ENCODE assay signal across 9 cellular contexts in the genomic region with DNA sequence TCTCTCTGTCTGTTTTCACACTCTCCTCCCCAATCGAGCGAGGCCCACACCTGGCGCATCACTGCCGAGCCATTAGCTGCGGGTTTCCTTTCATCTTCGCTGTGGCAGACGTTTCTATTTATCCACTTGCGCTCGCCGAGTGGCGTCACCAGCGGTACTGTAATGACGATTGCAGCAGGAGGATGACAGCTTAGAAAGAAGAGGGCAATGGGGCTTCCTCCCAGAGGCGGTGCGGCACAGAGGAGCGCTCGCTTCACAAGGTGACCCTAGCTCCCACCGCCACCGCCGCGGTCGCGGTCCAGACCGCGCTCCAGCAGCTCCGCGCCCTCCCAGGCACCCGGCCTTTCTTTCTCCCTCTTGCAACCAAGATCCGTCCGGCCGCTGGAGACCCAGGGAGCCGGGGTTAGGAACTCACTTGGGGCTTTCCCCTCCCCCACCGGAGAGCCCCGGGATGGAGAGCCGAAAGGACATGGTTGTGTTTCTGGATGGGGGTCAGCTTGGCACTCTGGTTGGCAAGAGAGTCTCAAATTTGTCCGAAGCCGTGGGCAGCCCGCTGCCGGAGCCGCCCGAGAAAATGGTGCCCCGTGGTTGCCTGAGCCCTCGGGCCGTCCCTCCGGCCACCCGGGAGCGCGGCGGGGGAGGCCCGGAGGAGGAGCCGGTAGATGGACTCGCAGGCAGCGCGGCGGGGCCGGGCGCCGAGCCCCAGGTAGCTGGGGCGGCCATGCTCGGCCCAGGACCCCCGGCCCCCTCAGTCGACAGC. TPM values are rescaled to one million over a fixed set of nuclear protein-coding genes. Genes with fewer than 3 reads are reported as not detected.
DNase-seq lines count a peak whose midpoint lies in the region; ATAC-seq and TF ChIP-seq lines count a peak whose summit lies in the region.
"Had no signal": no experiment of that assay in that cellular context is flagged by ENCODE, and none has a peak within 500 bp of the region (broad histone marks: within the 10 kb centered on the region; RNA-seq: fewer than 3 reads in every experiment).

A gene (plus strand): TSS at position 223 of the 760 bp plus-strand sequence. CDS start 229 bp downstream, at position 452.

- H3K4me1 Mint-ChIP-seq in activated naive CD4-positive, alpha-beta T cell treated with anti-CD3 and anti-CD28 coated beads for 36 hours (ENCODE audit: low read depth): peaks cover 25% of the 10 kb centered on the region
- peaks cover 58% of the 10 kb centered on the region for H3K4me1 Mint-ChIP-seq in stimulated activated naive CD8-positive, alpha-beta T cell treated with anti-CD3 and anti-CD28 coated beads, Interleukin-15, amount 100 ng/mL, for 72 hours

- H3K9me3 ChIP-seq in RWPE2 (ENCODE audit: severe bottlenecking): no peaks in the 10 kb centered on the region

- no peaks in the 10 kb centered on the region for H3K4me1 ChIP-seq in RWPE2 (ENCODE audit: insufficient read depth, poor library complexity, severe bottlenecking)

- H3K27me3 Mint-ChIP-seq in activated naive CD4-positive, alpha-beta T cell treated with anti-CD3 and anti-CD28 coated beads for 36 hours (ENCODE audit: low read depth): peaks cover 79% of the 10 kb centered on the region
- H3K27me3 Mint-ChIP-seq in stimulated activated naive CD8-positive, alpha-beta T cell treated with anti-CD3 and anti-CD28 coated beads, Interleukin-15, amount 100 ng/mL, for 72 hours: peaks cover 100% of the 10 kb centered on the region

- H3K4me3 ChIP-seq in RWPE2 (ENCODE audit: severe bottlenecking): peak within 1 kb of the TSS; percentile 33
- H3K4me3 ChIP-seq in foreskin fibroblast (ENCODE audit: low read depth in 1 of 2, low read length in 2 of 2): peak within 1 kb of the TSS; percentile 19 to 48

- no peak within 1 kb of the TSS for H3K27ac Mint-ChIP-seq in activated naive CD4-positive, alpha-beta T cell treated with anti-CD3 and anti-CD28 coated beads for 36 hours
- peak within 1 kb of the TSS in 1 of 2 donors; percentile 74 for H3K27ac Mint-ChIP-seq in stimulated activated naive CD8-positive, alpha-beta T cell treated with anti-CD3 and anti-CD28 coated beads, Interleukin-15, amount 100 ng/mL, for 72 hours

- TF ChIP-seq CTCF in RWPE2 (IDR thresholded peaks at IDR 0.05; ENCODE audit: poor library complexity, severe bottlenecking) (no peak), foreskin fibroblast (IDR thresholded peaks at IDR 0.05; ENCODE audit: low read depth, low read length) (no peak)

- peak; percentile 78 for DNase-seq in activated naive CD4-positive, alpha-beta T cell treated with anti-CD3 and anti-CD28 coated beads for 36 hours
- DNase-seq in activated naive CD4-positive, alpha-beta T cell treated with Interleukin-2 at 50 U/mL for 16 hours: no peak
- no peak for DNase-seq in RWPE2 (ENCODE audit: low spot score)
- peak in 1 of 2 donors; percentile 57 for DNase-seq in foreskin fibroblast
- DNase-seq in stimulated activated naive CD8-positive, alpha-beta T cell treated with anti-CD3 and anti-CD28 coated beads, Interleukin-15, amount 100 ng/mL, for 72 hours: peak; percentile 40 to 78
- no peak for DNase-seq in AML-193 (lab: John Stamatoyannopoulos, UW)

- peak within 1 kb of the TSS; percentile 58 for H3K4me3 Mint-ChIP-seq in activated naive CD4-positive, alpha-beta T cell treated with anti-CD3 and anti-CD28 coated beads for 36 hours
- peak within 1 kb of the TSS; percentile 66 to 74 for H3K4me3 Mint-ChIP-seq in stimulated activated naive CD8-positive, alpha-beta T cell treated with anti-CD3 and anti-CD28 coated beads, Interleukin-15, amount 100 ng/mL, for 72 hours

- intact Hi-C loops in activated naive CD4-positive, alpha-beta T cell treated with anti-CD3 and anti-CD28 coated beads for 36 hours (cut with micrococcal nuclease): loop anchor here (5.0 to 10.0 kb wide), 5 partner anchors 70 to 1385 kb away; a partner anchor contains a TSS

- CTCF ChIA-PET in activated naive CD4-positive, alpha-beta T cell treated with anti-CD3 and anti-CD28 coated beads for 36 hours (lab: Charles Lee): interaction anchor here (0.5 to 1.2 kb wide), 5 partner anchors 24 to 58 kb away, joined by 3 to 6 read pairs (median 4); a partner anchor contains a TSS

- ATAC-seq in RWPE2 (ENCODE audit: low read depth) (peak; percentile 28), HG03135 (IDR thresholded peaks at IDR 0.05; ENCODE audit: unreplicated experiment) (no peak), GM21381 (IDR thresholded peaks at IDR 0.05; ENCODE audit: unreplicated experiment) (no peak)
- peak; percentile 67 for ATAC-seq in stimulated activated naive CD8-positive, alpha-beta T cell treated with anti-CD3 and anti-CD28 coated beads, Interleukin-15, amount 100 ng/mL, for 72 hours

- H3K9me3 Mint-ChIP-seq in activated naive CD4-positive, alpha-beta T cell treated with anti-CD3 and anti-CD28 coated beads for 36 hours: no peaks in the 10 kb centered on the region
- no peaks in the 10 kb centered on the region for H3K9me3 Mint-ChIP-seq in stimulated activated naive CD8-positive, alpha-beta T cell treated with anti-CD3 and anti-CD28 coated beads, Interleukin-15, amount 100 ng/mL, for 72 hours
- H3K9me3 Mint-ChIP-seq: activated naive CD4-positive, alpha-beta T cell treated with anti-CD3 and anti-CD28 coated beads, Interleukin-2, amount 50 U/mL, for 72 hours had no signal

- H3K36me3 Mint-ChIP-seq in activated naive CD4-positive, alpha-beta T cell treated with anti-CD3 and anti-CD28 coated beads for 36 hours (ENCODE audit: low read depth): no peaks in the 10 kb centered on the region

- peaks cover 53% of the 10 kb centered on the region for H3K27me3 ChIP-seq in RWPE2 (ENCODE audit: insufficient read depth, poor library complexity, severe bottlenecking)

- H3K27ac ChIP-seq in RWPE2 (ENCODE audit: poor library complexity, severe bottlenecking): no peak within 1 kb of the TSS

- no peaks in the 10 kb centered on the region for H3K36me3 ChIP-seq in RWPE2 (ENCODE audit: low read depth)

RNA-seq across cellular contexts. Expression of the gene that starts here (rescaled TPM):
- total RNA-seq in activated naive CD4-positive, alpha-beta T cell treated with anti-CD3 and anti-CD28 coated beads for 36 hours: not detected
- total RNA-seq: activated naive CD4-positive, alpha-beta T cell treated with anti-CD3 and anti-CD28 coated beads, Interleukin-2, amount 50 U/mL, for 72 hours had no signal

Comparison
In these comparisons a context has a peak if more than half of its experiments do, and no peak if none do; other contexts are left out.
1. Peak in DNase-seq in activated naive CD4-positive, alpha-beta T cell treated with anti-CD3 and anti-CD28 coated beads for 36 hours; RNA of the gene not detected or under 1 TPM.
2. DNase-seq: peak in stimulated activated naive CD8-positive, alpha-beta T cell treated with anti-CD3 and anti-CD28 coated beads, Interleukin-15, amount 100 ng/mL, for 72 hours (2 of 2); none in activated naive CD4-positive, alpha-beta T cell treated with Interleukin-2 at 50 U/mL for 16 hours (single experiment), RWPE2 (single experiment) and AML-193 (0 of 2).
3. ATAC-seq: peak in RWPE2 (single experiment) and stimulated activated naive CD8-positive, alpha-beta T cell treated with anti-CD3 and anti-CD28 coated beads, Interleukin-15, amount 100 ng/mL, for 72 hours (single experiment); none in HG03135 (single experiment) and GM21381 (single experiment).